Comparison of ENCODE assay signal across 34 cellular contexts in the genomic region with DNA sequence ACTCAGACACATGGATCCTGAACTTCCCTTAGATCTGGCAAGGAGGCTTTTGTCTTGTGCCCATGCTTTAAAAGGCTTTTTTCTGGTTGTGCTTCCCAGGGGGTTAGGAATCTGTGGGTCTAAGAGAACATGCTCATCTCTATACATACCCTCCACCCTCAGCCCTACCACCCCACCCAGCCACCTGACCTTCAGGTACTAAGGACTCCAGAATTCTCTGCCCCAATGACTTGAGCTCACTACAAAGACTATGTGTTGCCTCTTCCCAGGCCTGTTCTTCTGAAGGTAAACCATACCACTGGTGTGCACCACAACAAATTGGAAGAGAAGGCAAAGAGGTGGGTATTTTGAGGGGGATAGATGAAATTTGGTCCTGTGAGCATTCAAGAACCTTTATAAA.
"Had no signal": no experiment of that assay in that cellular context is flagged by ENCODE, and none has a peak within 500 bp of the region (broad histone marks: within the 10 kb centered on the region; RNA-seq: fewer than 3 reads in every experiment).

No MANE protein-coding gene starts in this region.

- H3K27ac ChIP-seq: KMS-11 had no signal

- H3K9me3 ChIP-seq: MG63 had no signal

- H3K27me3 ChIP-seq: MG63 had no signal

- H3K4me3 ChIP-seq: MG63 had no signal

- H3K9ac ChIP-seq: KMS-11 had no signal

- H3K4me2 ChIP-seq: KMS-11 had no signal

- H3K36me3 ChIP-seq: MG63 had no signal

- DNase-seq: Karpas-422, Kasumi-1, KG1, MG63, MM.1S, MV-4-11, NCI-H1048, NCI-H1092, NCI-H1092 treated with DMSO at 0.1 percent for 48 hours, NCI-H1105, NCI-H1105 treated with DMSO at 0.1 percent for 48 hours, NCI-H1417, NCI-H1417 treated with DMSO at 0.1 percent for 48 hours, NCI-H1436, NCI-H1436 treated with DMSO at 0.1 percent for 48 hours, NCI-H146, NCI-H1694, NCI-H1694 treated with DMSO at 0.1 percent for 48 hours, NCI-H187, NCI-H187 treated with DMSO at 0.1 percent for 48 hours, NCI-H1930, NCI-H2029, NCI-H2029 treated with DMSO at 0.1 percent for 48 hours, NCI-H2081, NCI-H2081 treated with DMSO at 0.1 percent for 48 hours, NCI-H2107, NCI-H2171, NCI-H2171 treated with DMSO at 0.1 percent for 48 hours, NCI-H2227 treated with DMSO at 0.1 percent for 48 hours, NCI-H226, NCI-H345, NCI-H446, NCI-H446 treated with DMSO at 0.1 percent for 48 hours had no signal
